ENCODE assay signal across 10 cellular contexts in the genomic region with DNA sequence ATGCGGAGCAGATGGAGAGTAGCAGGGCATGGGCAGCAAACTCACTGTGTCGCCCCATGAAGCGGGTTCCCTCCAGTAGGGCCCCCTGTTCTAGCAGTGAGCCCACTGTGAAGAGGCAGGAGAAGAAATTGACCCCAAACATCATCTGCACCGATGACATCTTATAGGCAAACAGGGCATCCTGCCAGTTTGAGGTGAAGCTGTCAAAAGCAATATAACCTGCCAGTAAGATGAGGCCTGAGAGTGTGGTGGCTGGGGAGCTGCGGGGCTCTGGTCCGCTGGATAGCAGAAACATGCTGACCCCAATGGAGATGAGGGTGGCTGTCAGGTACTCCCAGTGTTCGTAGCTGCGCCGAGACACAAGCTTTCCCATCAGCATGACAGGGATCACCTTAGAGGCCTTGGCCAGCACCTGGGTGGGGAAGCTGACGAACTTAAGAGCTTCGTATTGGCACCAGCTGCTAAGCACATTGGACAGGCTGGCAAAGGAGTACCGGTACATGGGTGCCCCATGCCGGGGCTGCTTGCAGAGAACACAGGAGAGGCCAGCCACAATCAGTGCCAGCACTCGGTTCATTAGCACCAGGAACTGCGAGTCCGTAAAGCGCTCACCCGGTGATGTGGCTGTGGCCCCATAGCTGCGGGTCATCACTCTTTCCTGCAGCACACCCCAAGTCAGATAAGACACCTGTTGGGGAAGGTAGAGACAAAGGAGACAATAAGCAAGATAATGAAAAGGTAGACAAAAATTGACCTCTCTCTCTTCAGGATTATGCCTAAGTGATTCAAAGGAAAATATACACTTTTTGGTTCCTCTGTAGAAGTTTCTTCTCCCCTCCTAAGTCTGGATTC. TPM values are rescaled to one million over a fixed set of nuclear protein-coding genes. Genes with fewer than 3 reads are reported as not detected.
DNase-seq lines count a peak whose midpoint lies in the region; TF ChIP-seq lines count a peak whose summit lies in the region.
"Had no signal": no experiment of that assay in that cellular context is flagged by ENCODE, and none has a peak within 500 bp of the region (broad histone marks: within the 10 kb centered on the region; RNA-seq: fewer than 3 reads in every experiment).

No MANE protein-coding gene starts in this region.

- H3K27ac Mint-ChIP-seq in activated CD4-positive, alpha-beta memory T cell treated with anti-CD3 and anti-CD28 coated beads for 36 hours: peak overlapping the region; percentile 79

- peak overlapping the region; percentile 76 for H3K4me3 Mint-ChIP-seq in activated CD4-positive, alpha-beta memory T cell treated with anti-CD3 and anti-CD28 coated beads for 36 hours

- CTCF ChIA-PET in AG04449 (lab: Yijun Ruan, JAX) (interaction anchor here (0.8 to 7.4 kb wide), 12 partner anchors 7 to 157 kb away, joined by 3 to 73 read pairs (median 13); a partner anchor contains a TSS), HEK293T (lab: Yijun Ruan, JAX) (interaction anchor here (0.7 to 3.4 kb wide), 5 partner anchors 12 to 93 kb away, joined by 3 to 28 read pairs (median 3); a partner anchor contains a TSS)
- CTCF ChIA-PET in activated CD4-positive, alpha-beta memory T cell treated with anti-CD3 and anti-CD28 coated beads for 36 hours (lab: Charles Lee): interaction anchor here (0.9 to 4.5 kb wide), 8 partner anchors 8 to 177 kb away, joined by 3 to 49 read pairs (median 9); a partner anchor contains a TSS

- H3K4me1 Mint-ChIP-seq in activated CD4-positive, alpha-beta memory T cell treated with anti-CD3 and anti-CD28 coated beads for 36 hours (ENCODE audit: low read depth): peaks cover 67% of the 10 kb centered on the region

- POLR2A ChIA-PET in AG04449 (lab: Yijun Ruan, JAX) (interaction anchor here (0.6 to 3.4 kb wide), 4 partner anchors 8 to 32 kb away, joined by 3 to 109 read pairs (median 3); a partner anchor contains a TSS), HEK293T (lab: Yijun Ruan, JAX) (interaction anchor here (0.8 to 3.7 kb wide), 4 partner anchors 7 to 82 kb away, joined by 3 to 117 read pairs (median 4); a partner anchor contains a TSS)
- POLR2A ChIA-PET in activated CD4-positive, alpha-beta memory T cell treated with anti-CD3 and anti-CD28 coated beads for 36 hours (lab: Charles Lee): interaction anchor here (0.5 to 7.5 kb wide), 9 partner anchors 9 to 132 kb away, joined by 3 to 139 read pairs (median 4); a partner anchor contains a TSS

- in situ Hi-C loops in GM13977 (cut with MboI; ENCODE audit: low pct_unique_long_range_greater_than_20kb, low sequenced_read_pairs, unreplicated experiment): no loop called here

- no peaks in the 10 kb centered on the region for H3K27me3 Mint-ChIP-seq in activated CD4-positive, alpha-beta memory T cell treated with anti-CD3 and anti-CD28 coated beads for 36 hours

- TF ChIP-seq CTCF in AG04449 (IDR thresholded peaks at IDR 0.05; ENCODE audit: insufficient read depth, low read length, missing control alignments) (no peak), GM13977 (IDR thresholded peaks at IDR 0.05; ENCODE audit: extremely low read depth, insufficient read depth, missing control alignments) (no peak)

- peaks cover 48% of the 10 kb centered on the region for H3K36me3 Mint-ChIP-seq in activated CD4-positive, alpha-beta memory T cell treated with anti-CD3 and anti-CD28 coated beads for 36 hours

- no peak for DNase-seq in AG04449 (ENCODE audit: low read depth, low spot score)
- no peak for DNase-seq in HEK293T (ENCODE audit: extremely low spot score)
- no peak for DNase-seq in activated CD4-positive, alpha-beta memory T cell treated with anti-CD3 and anti-CD28 coated beads for 36 hours
- peak; percentile 53 for DNase-seq in kidney tubule cell (ENCODE audit: low spot score)
- no peak for DNase-seq in cerebellum (ENCODE audit: low spot score)
- no peak for DNase-seq in GF-D8 (lab: John Stamatoyannopoulos, UW)
- DNase-seq in GM13977 (ENCODE audit: low spot score): no peak
- no peak for DNase-seq in UCSD-AML1 (lab: John Stamatoyannopoulos, UW; ENCODE audit: unreplicated experiment)

- intact Hi-C loops in activated CD4-positive, alpha-beta memory T cell treated with anti-CD3 and anti-CD28 coated beads for 36 hours (cut with micrococcal nuclease): no loop called here

- H3K9me3 Mint-ChIP-seq in activated CD4-positive, alpha-beta memory T cell treated with anti-CD3 and anti-CD28 coated beads for 36 hours: no peaks in the 10 kb centered on the region

- peak overlapping the region; percentile 20; the same call in 1 of the 2 replicates for H3K4me3 ChIP-seq in AG04449 (ENCODE audit: low read depth, low read length)

TF ChIP-seq in HEK293T, 16 proteins besides CTCF, POLR2A, EP300 and RAD21:
- TF ChIP-seq L3MBTL2 (conservative IDR thresholded peaks at IDR 0.05): 0 out of 2 replicates have a peak, but pooled peaks have one; percentile 7
- TF ChIP-seq, protein P1, sequence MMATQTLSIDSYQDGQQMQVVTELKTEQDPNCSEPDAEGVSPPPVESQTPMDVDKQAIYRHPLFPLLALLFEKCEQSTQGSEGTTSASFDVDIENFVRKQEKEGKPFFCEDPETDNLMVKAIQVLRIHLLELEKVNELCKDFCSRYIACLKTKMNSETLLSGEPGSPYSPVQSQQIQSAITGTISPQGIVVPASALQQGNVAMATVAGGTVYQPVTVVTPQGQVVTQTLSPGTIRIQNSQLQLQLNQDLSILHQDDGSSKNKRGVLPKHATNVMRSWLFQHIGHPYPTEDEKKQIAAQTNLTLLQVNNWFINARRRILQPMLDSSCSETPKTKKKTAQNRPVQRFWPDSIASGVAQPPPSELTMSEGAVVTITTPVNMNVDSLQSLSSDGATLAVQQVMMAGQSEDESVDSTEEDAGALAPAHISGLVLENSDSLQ (IDR thresholded peaks at IDR 0.05): no peak

RNA-seq across cellular contexts. Expression of a gene that starts 2.1 kb away (rescaled TPM):
- total RNA-seq in activated CD4-positive, alpha-beta memory T cell treated with anti-CD3 and anti-CD28 coated beads for 36 hours: 10 to 100 TPM; 16.5 to 16.8 TPM
- 23.9 TPM for total RNA-seq in cerebellum

RNA-seq across cellular contexts. Expression of a gene that starts 8.3 kb away (rescaled TPM):
- total RNA-seq in activated CD4-positive, alpha-beta memory T cell treated with anti-CD3 and anti-CD28 coated beads for 36 hours: 1,000 to 10,000 TPM; 1,671 to 1,695 TPM
- total RNA-seq in cerebellum: 210 TPM

RNA-seq across cellular contexts. Expression of a gene that starts 10.2 kb away (rescaled TPM):
- 10 to 100 TPM; 24.7 to 25.1 TPM for total RNA-seq in activated CD4-positive, alpha-beta memory T cell treated with anti-CD3 and anti-CD28 coated beads for 36 hours
- total RNA-seq in cerebellum: 4.5 TPM

RNA-seq across cellular contexts. Expression of a gene that starts 15.1 kb away (rescaled TPM):
- under 1 TPM; 0.07 to 0.12 TPM for total RNA-seq in activated CD4-positive, alpha-beta memory T cell treated with anti-CD3 and anti-CD28 coated beads for 36 hours
- 25.6 TPM for total RNA-seq in cerebellum
- total RNA-seq: fibroblast of villous mesenchyme, Right ventricle myocardium inferior had no signal

RNA-seq across cellular contexts. Expression of a gene that starts 31.8 kb away (rescaled TPM):
- total RNA-seq in activated CD4-positive, alpha-beta memory T cell treated with anti-CD3 and anti-CD28 coated beads for 36 hours: 10 to 100 TPM; 47.6 to 50.0 TPM
- total RNA-seq in cerebellum: 10.8 TPM
